ENCODE assay signal across 9 cellular contexts in genomic region chr11:124865181-124865901, GRCh38. TPM values are rescaled to one million over a fixed set of nuclear protein-coding genes. Genes with fewer than 3 reads are reported as not detected.
DNase-seq lines count a peak whose midpoint lies in the region; ATAC-seq, FAIRE-seq and TF ChIP-seq lines count a peak whose summit lies in the region.
"Had no signal": no experiment of that assay in that cellular context is flagged by ENCODE, and none has a peak within 500 bp of the region (broad histone marks: within the 10 kb centered on the region; RNA-seq: fewer than 3 reads in every experiment).

TSS of gene ROBO3 (plus strand) at chr11:124865432. CDS start at chr11:124865578, 146 bp downstream.

- TF ChIP-seq POLR2A in H54 (IDR thresholded peaks at IDR 0.05; ENCODE audit: low read depth, low read length) = no peak

- no peaks in the 10 kb centered on the region for H3K36me3 ChIP-seq in RWPE2 (ENCODE audit: low read depth)

- no peaks in the 10 kb centered on the region for H3K9me3 ChIP-seq in RWPE2 (ENCODE audit: severe bottlenecking)

- H3K27me3 ChIP-seq in RWPE2 (ENCODE audit: insufficient read depth, poor library complexity, severe bottlenecking) = peaks cover 94% of the 10 kb centered on the region
- peaks cover 100% of the 10 kb centered on the region for H3K27me3 ChIP-seq in foreskin keratinocyte

- no peak within 1 kb of the TSS for H3K27ac ChIP-seq in RWPE2 (ENCODE audit: poor library complexity, severe bottlenecking)
- no peak within 1 kb of the TSS for H3K27ac ChIP-seq in foreskin keratinocyte
- H3K27ac ChIP-seq: 22Rv1 had no signal

- TF ChIP-seq CTCF in RWPE2 (IDR thresholded peaks at IDR 0.05; ENCODE audit: poor library complexity, severe bottlenecking) = no peak
- TF ChIP-seq CTCF in foreskin keratinocyte (conservative IDR thresholded peaks at IDR 0.05) = no peak

- DNase-seq in DMS 273 (lab: John Stamatoyannopoulos, UW; ENCODE audit: unreplicated experiment) (peak; percentile 52), DMS 273 treated with DMSO at 0.1 percent for 48 hours (lab: John Stamatoyannopoulos, UW) (no peak), RWPE2 (ENCODE audit: low spot score) (no peak), foreskin keratinocyte (peak in 1 of 2 donors; percentile 39), sciatic nerve (ENCODE audit: low spot score) (no peak), H54 (ENCODE audit: insufficient read length, low spot score) (no peak), RCC 7860 (ENCODE audit: low spot score) (no peak), iPS-NIHi11 (ENCODE audit: low spot score) (no peak)

- FAIRE-seq in H54 (lab: Jason Lieb, UNC) (no peak), RCC 7860 (lab: Jason Lieb, UNC) (no peak)

- no peak within 1 kb of the TSS for H3K4me3 ChIP-seq in RWPE2 (ENCODE audit: severe bottlenecking)

- peak; percentile 39 for ATAC-seq in RWPE2 (ENCODE audit: low read depth)
- no peak for ATAC-seq in foreskin keratinocyte
- ATAC-seq in sciatic nerve = no peak

- intact Hi-C loops in sciatic nerve (cut with DNase I) = loop anchor here (10.0 kb wide), 1 partner anchor 191 kb away; the partner anchor contains the start of genes SIAE and SPA17

- H3K4me1 ChIP-seq in RWPE2 (ENCODE audit: insufficient read depth, poor library complexity, severe bottlenecking) (no peaks in the 10 kb centered on the region), foreskin keratinocyte (no peaks in the 10 kb centered on the region)

RNA-seq across cellular contexts. Expression of gene ROBO3, which starts in this region (rescaled TPM):
- total RNA-seq in foreskin keratinocyte = 24.0 and 51.7 TPM in 2 replicates
- 22.6 and 61.5 TPM in 2 replicates for polyA plus RNA-seq in foreskin keratinocyte
- 36.6 TPM for total RNA-seq in sciatic nerve
